Comparison of ENCODE assay signal across 30 cellular contexts in genomic region chr1:192906334-192906733, GRCh38.
"Had no signal": no experiment of that assay in that cellular context is flagged by ENCODE, and none has a peak within 500 bp of the region (broad histone marks: within the 10 kb centered on the region; RNA-seq: fewer than 3 reads in every experiment).

No MANE protein-coding gene starts in this region.

- H3K36me3 ChIP-seq: ascending aorta, heart left ventricle, lower lobe of right lung, neural progenitor cell, right lobe of liver, stomach, thyroid gland, upper lobe of right lung had no signal

- H3K4me1 ChIP-seq: lower lobe of right lung, neural progenitor cell, right lobe of liver, thyroid gland had no signal

- H3K27ac Mint-ChIP-seq: activated CD4-positive, alpha-beta memory T cell treated with anti-CD3 and anti-CD28 coated beads, Interleukin-2, amount 10 ng/mL, durations not matched to agents 7 days and 5 days; activated CD4-positive, alpha-beta T cell treated with anti-CD3 and anti-CD28 coated beads, Interleukin-2, amount 10 ng/mL, durations not matched to agents 24 days and 14 days; activated naive CD4-positive, alpha-beta T cell treated with anti-CD3 and anti-CD28 coated beads, Interleukin-2, amount 10 ng/mL, durations not matched to agents 7 days and 5 days; activated naive CD8-positive, alpha-beta T cell treated with anti-CD3 and anti-CD28 coated beads, Interleukin-2, amount 10 ng/mL, durations not matched to agents 7 days and 5 days; activated T-cell treated with anti-CD3 and anti-CD28 coated beads, Interleukin-2, amount 50 U/mL, for 24 hours; brain; effector memory CD8-positive, alpha-beta T cell; natural killer cell; neural progenitor cell; stimulated activated naive B cell treated with anti-CD40 and anti-IgM and Interleukin-4, amounts not matched to agents 10 μg/mL and 1 μg/mL and 100 μg/mL, for 72 hours; T-helper 17 cell had no signal

- H3K4me2 ChIP-seq: neural progenitor cell, smooth muscle cell had no signal

- H3K4me1 Mint-ChIP-seq: activated CD4-positive, alpha-beta memory T cell treated with anti-CD3 and anti-CD28 coated beads, Interleukin-2, amount 10 ng/mL, durations not matched to agents 7 days and 5 days; activated naive CD4-positive, alpha-beta T cell treated with anti-CD3 and anti-CD28 coated beads, Interleukin-2, amount 10 ng/mL, durations not matched to agents 7 days and 5 days; natural killer cell had no signal

- H3K27me3 Mint-ChIP-seq: activated CD4-positive, alpha-beta memory T cell treated with anti-CD3 and anti-CD28 coated beads, Interleukin-2, amount 10 ng/mL, durations not matched to agents 7 days and 5 days; activated CD4-positive, alpha-beta T cell treated with anti-CD3 and anti-CD28 coated beads, Interleukin-2, amount 10 ng/mL, durations not matched to agents 24 days and 14 days; activated naive CD4-positive, alpha-beta T cell treated with anti-CD3 and anti-CD28 coated beads, Interleukin-2, amount 10 ng/mL, durations not matched to agents 7 days and 5 days; activated T-cell treated with anti-CD3 and anti-CD28 coated beads, Interleukin-2, amount 50 U/mL, for 24 hours; brain; stimulated activated naive B cell treated with anti-CD40 and anti-IgM and Interleukin-4, amounts not matched to agents 10 μg/mL and 1 μg/mL and 100 μg/mL, for 72 hours had no signal

- H3K36me3 Mint-ChIP-seq: activated naive CD4-positive, alpha-beta T cell treated with anti-CD3 and anti-CD28 coated beads, Interleukin-2, amount 10 ng/mL, durations not matched to agents 7 days and 5 days; activated naive CD8-positive, alpha-beta T cell treated with anti-CD3 and anti-CD28 coated beads, Interleukin-2, amount 10 ng/mL, durations not matched to agents 7 days and 5 days; brain; neural progenitor cell; stimulated activated naive B cell treated with anti-CD40 and anti-IgM and Interleukin-4, amounts not matched to agents 10 μg/mL and 1 μg/mL and 100 μg/mL, for 72 hours had no signal

- DNase-seq: activated CD4-positive, alpha-beta memory T cell treated with anti-CD3 and anti-CD28 coated beads, Interleukin-2, amount 10 ng/mL, durations not matched to agents 7 days and 5 days; activated CD4-positive, alpha-beta T cell treated with anti-CD3 and anti-CD28 coated beads, Interleukin-2, amount 10 ng/mL, durations not matched to agents 24 days and 14 days; activated CD4-positive, CD25-positive, alpha-beta regulatory T cell treated with anti-CD3 and anti-CD28 coated beads, Interleukin-2, amount 50 U/mL, for 72 hours; activated CD8-positive, alpha-beta memory T cell treated with anti-CD3 and anti-CD28 coated beads, Interleukin-2, amount 50 U/mL, for 48 hours; activated gamma-delta T cell; activated naive CD4-positive, alpha-beta T cell treated with anti-CD3 and anti-CD28 coated beads, Interleukin-2, amount 10 ng/mL, durations not matched to agents 7 days and 5 days; activated naive CD8-positive, alpha-beta T cell treated with anti-CD3 and anti-CD28 coated beads, Interleukin-2, amount 10 ng/mL, durations not matched to agents 7 days and 5 days; activated T-cell treated with anti-CD3 and anti-CD28 coated beads, Interleukin-2, amount 50 U/mL, for 24 hours; effector memory CD8-positive, alpha-beta T cell; heart left ventricle; kidney glomerular epithelial cell; lower lobe of right lung; mesendoderm; natural killer cell; occipital lobe; right lobe of liver; stimulated activated CD4-positive, alpha-beta T cell treated with anti-CD3 and anti-CD28 coated beads, Interleukin-15, amount 100 ng/mL, for 24 hours; stimulated activated CD4-positive, alpha-beta T cell treated with anti-CD3 and anti-CD28 coated beads, Interleukin-2, amount 100 ng/mL, for 24 hours; stimulated activated naive B cell treated with anti-CD40 and anti-IgM and Interleukin-4, amounts not matched to agents 10 μg/mL and 1 μg/mL and 100 μg/mL, for 72 hours; stomach; T-helper 17 cell; T1000; thyroid gland; upper lobe of right lung had no signal

- H3K27me3 ChIP-seq: ascending aorta, heart left ventricle, neural progenitor cell, right lobe of liver, stomach, thyroid gland, upper lobe of right lung had no signal

- H3K4me3 Mint-ChIP-seq: activated CD4-positive, alpha-beta memory T cell treated with anti-CD3 and anti-CD28 coated beads, Interleukin-2, amount 10 ng/mL, durations not matched to agents 7 days and 5 days; activated CD4-positive, alpha-beta T cell treated with anti-CD3 and anti-CD28 coated beads, Interleukin-2, amount 10 ng/mL, durations not matched to agents 24 days and 14 days; activated naive CD4-positive, alpha-beta T cell treated with anti-CD3 and anti-CD28 coated beads, Interleukin-2, amount 10 ng/mL, durations not matched to agents 7 days and 5 days; activated naive CD8-positive, alpha-beta T cell treated with anti-CD3 and anti-CD28 coated beads, Interleukin-2, amount 10 ng/mL, durations not matched to agents 7 days and 5 days; activated T-cell treated with anti-CD3 and anti-CD28 coated beads, Interleukin-2, amount 50 U/mL, for 24 hours; brain; effector memory CD8-positive, alpha-beta T cell; natural killer cell; neural progenitor cell; stimulated activated naive B cell treated with anti-CD40 and anti-IgM and Interleukin-4, amounts not matched to agents 10 μg/mL and 1 μg/mL and 100 μg/mL, for 72 hours; T-helper 17 cell had no signal

- H3K4me3 ChIP-seq: ascending aorta, coronary artery, heart left ventricle, lower lobe of right lung, neural progenitor cell, right lobe of liver, smooth muscle cell, stomach, thyroid gland, upper lobe of right lung had no signal

- ATAC-seq: effector memory CD8-positive, alpha-beta T cell; heart left ventricle; left lobe of liver; lower lobe of right lung; natural killer cell; right lobe of liver; stimulated activated naive B cell treated with anti-CD40 and anti-IgM and Interleukin-4, amounts not matched to agents 10 μg/mL and 1 μg/mL and 100 μg/mL, for 72 hours; T-helper 17 cell; upper lobe of right lung had no signal

- H2AFZ ChIP-seq: neural progenitor cell had no signal

- H3K27ac ChIP-seq: ascending aorta, coronary artery, lower lobe of right lung, neural progenitor cell, right lobe of liver, thyroid gland, upper lobe of right lung had no signal

- H3K9me3 ChIP-seq: ascending aorta, heart left ventricle, lower lobe of right lung, right lobe of liver, stomach, thyroid gland, upper lobe of right lung had no signal

- H3K9me3 Mint-ChIP-seq: activated naive CD4-positive, alpha-beta T cell treated with anti-CD3 and anti-CD28 coated beads, Interleukin-2, amount 10 ng/mL, durations not matched to agents 7 days and 5 days; activated naive CD8-positive, alpha-beta T cell treated with anti-CD3 and anti-CD28 coated beads, Interleukin-2, amount 10 ng/mL, durations not matched to agents 7 days and 5 days; effector memory CD8-positive, alpha-beta T cell; natural killer cell; stimulated activated naive B cell treated with anti-CD40 and anti-IgM and Interleukin-4, amounts not matched to agents 10 μg/mL and 1 μg/mL and 100 μg/mL, for 72 hours had no signal

- H3K9ac ChIP-seq: neural progenitor cell had no signal
